In the genomic region with DNA sequence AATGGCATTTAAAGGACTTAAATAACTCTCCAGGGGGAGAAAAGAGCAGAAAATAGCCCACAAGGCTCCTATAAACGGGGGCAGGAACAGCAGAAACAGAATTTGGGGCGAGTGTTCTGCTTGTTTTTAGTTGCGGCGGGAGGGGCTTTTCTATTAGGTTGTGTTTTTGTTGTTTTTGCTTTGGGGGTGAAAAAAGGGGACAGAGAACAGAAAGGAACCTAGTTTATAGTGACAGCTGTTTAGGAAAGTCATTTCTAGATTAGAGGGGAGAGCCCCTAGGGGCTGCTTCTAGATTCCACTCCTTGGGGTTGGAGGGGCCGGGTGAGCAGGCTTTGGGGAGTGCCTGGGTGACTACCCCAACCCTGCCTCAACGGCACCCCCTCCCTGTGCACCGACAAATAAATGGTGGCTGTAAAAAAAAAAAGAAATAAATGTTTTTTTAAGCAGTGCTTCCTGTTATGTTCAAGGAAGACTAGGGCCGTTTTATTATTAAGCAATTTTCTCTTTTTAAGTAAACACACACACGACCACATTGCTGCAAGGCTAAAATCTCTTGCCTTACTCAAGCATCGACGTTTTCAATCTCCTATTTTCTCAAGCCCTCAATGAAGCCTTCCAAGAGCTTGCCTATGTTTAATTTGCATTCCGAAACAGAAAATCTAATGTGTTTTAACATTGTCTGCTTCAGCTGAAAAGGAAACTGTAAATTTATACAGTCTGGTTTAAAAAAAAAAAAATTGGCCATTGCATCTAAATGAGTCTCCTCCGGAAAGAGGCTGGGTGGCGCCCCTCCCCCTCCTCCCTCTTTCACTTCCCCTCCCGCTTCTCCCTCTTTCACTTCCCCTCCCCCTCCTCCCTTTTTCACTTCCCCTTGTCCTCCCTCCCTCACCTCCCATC, we compare ENCODE assay signal across 8 cellular contexts.
DNase-seq lines count a peak whose midpoint lies in the region; ATAC-seq and TF ChIP-seq lines count a peak whose summit lies in the region.

No MANE protein-coding gene starts in this region.

- peak overlapping the region; percentile 39 for H3K4me3 ChIP-seq in AG10803 (ENCODE audit: low read length)

- TF ChIP-seq CTCF in AG10803 (conservative IDR thresholded peaks at IDR 0.05; ENCODE audit: low read length) (no peak; the same call in 1 of the 2 replicates), progenitor cell of endocrine pancreas (IDR thresholded peaks at IDR 0.05; ENCODE audit: unreplicated experiment) (no peak)

- DNase-seq in AG10803 (ENCODE audit: low read depth) (peak; percentile 70), NOMO-1 (lab: John Stamatoyannopoulos, UW; ENCODE audit: unreplicated experiment in 2 of 2) (peak; percentile 87 to 97), germinal center (ENCODE audit: low spot score) (peak; percentile 69), progenitor cell of endocrine pancreas (ENCODE audit: low spot score, unreplicated experiment) (no peak), NCI-H187 (lab: John Stamatoyannopoulos, UW) (no peak)
- peak; percentile 53 to 76 for DNase-seq in activated T-cell treated with anti-CD3 and anti-CD28 coated beads, Interleukin-2, amount 50 U/mL, for 72 hours

- H3K27ac Mint-ChIP-seq in activated T-cell treated with anti-CD3 and anti-CD28 coated beads, Interleukin-2, amount 50 U/mL, for 72 hours, result peak overlapping the region; percentile 90
- H3K27ac Mint-ChIP-seq in progenitor cell of endocrine pancreas, result peak overlapping the region; percentile 77

- ATAC-seq in GM18868 (IDR thresholded peaks at IDR 0.05; ENCODE audit: unreplicated experiment) (peak; percentile 91), HG03060 (IDR thresholded peaks at IDR 0.05; ENCODE audit: low read depth, unreplicated experiment) (peak; percentile 76)
- ATAC-seq in activated T-cell treated with anti-CD3 and anti-CD28 coated beads, Interleukin-2, amount 50 U/mL, for 72 hours (replicated peaks in 1 of 2), result peak; percentile 85 to 90

- H3K36me3 Mint-ChIP-seq in activated T-cell treated with anti-CD3 and anti-CD28 coated beads, Interleukin-2, amount 50 U/mL, for 72 hours (ENCODE audit: insufficient read depth in 2 of 2), result peaks cover 2% of the 10 kb centered on the region in 2 donors
- no peaks in the 10 kb centered on the region for H3K36me3 Mint-ChIP-seq in progenitor cell of endocrine pancreas (ENCODE audit: insufficient read depth)

- no peaks in the 10 kb centered on the region for H3K9me3 Mint-ChIP-seq in activated T-cell treated with anti-CD3 and anti-CD28 coated beads, Interleukin-2, amount 50 U/mL, for 72 hours
- peaks cover 14% of the 10 kb centered on the region for H3K9me3 Mint-ChIP-seq in progenitor cell of endocrine pancreas (ENCODE audit: low read depth)

- H3K27me3 Mint-ChIP-seq in activated T-cell treated with anti-CD3 and anti-CD28 coated beads, Interleukin-2, amount 50 U/mL, for 72 hours (ENCODE audit: low read depth), result no peaks in the 10 kb centered on the region
- H3K27me3 Mint-ChIP-seq in progenitor cell of endocrine pancreas, result no peaks in the 10 kb centered on the region

- peak overlapping the region; percentile 38 to 88 for H3K4me3 Mint-ChIP-seq in activated T-cell treated with anti-CD3 and anti-CD28 coated beads, Interleukin-2, amount 50 U/mL, for 72 hours
- no peak overlapping the region for H3K4me3 Mint-ChIP-seq in progenitor cell of endocrine pancreas (ENCODE audit: low read depth)

- peaks cover 39% of the 10 kb centered on the region for H3K4me1 Mint-ChIP-seq in activated T-cell treated with anti-CD3 and anti-CD28 coated beads, Interleukin-2, amount 50 U/mL, for 72 hours (ENCODE audit: low read depth)
- H3K4me1 Mint-ChIP-seq in progenitor cell of endocrine pancreas (ENCODE audit: low read depth), result peaks cover 9% of the 10 kb centered on the region

Comparison
In these comparisons a context has a peak if more than half of its experiments do, and no peak if none do; other contexts are left out.
1. DNase-seq: peak in AG10803 (single experiment), NOMO-1 (2 of 2), activated T-cell treated with anti-CD3 and anti-CD28 coated beads, Interleukin-2, amount 50 U/mL, for 72 hours (2 of 2) and germinal center (single experiment); none in progenitor cell of endocrine pancreas (single experiment) and NCI-H187 (0 of 2).
2. Peak in every context shown above with its lines, with median percentiles within 50 percentile points of each other: ATAC-seq.